In genomic region chr2:149872041-149872440, GRCh38 we compare ENCODE assay signal across 26 cellular contexts.
"Had no signal": no experiment of that assay in that cellular context is flagged by ENCODE, and none has a peak within 500 bp of the region (broad histone marks: within the 10 kb centered on the region; RNA-seq: fewer than 3 reads in every experiment).

No MANE protein-coding gene starts in this region.

- FAIRE-seq: colon, frontal cortex, urothelium cell line had no signal

- H3K4me3 ChIP-seq: dorsolateral prefrontal cortex, left ventricle myocardium inferior, lower lobe of right lung, ovary, psoas muscle, skin epidermis, spleen, thoracic aorta, tibial nerve, upper lobe of left lung had no signal

- DNase-seq: dorsolateral prefrontal cortex; effector CD4-positive, alpha-beta T cell; hypothalamus; immature natural killer cell; islet precursor cell; kidney glomerular epithelial cell; left colon; left ventricle myocardium inferior; lower lobe of right lung; natural killer cell; occipital lobe; ovary; posterior cingulate gyrus; psoas muscle; right cardiac atrium; spleen; stimulated activated CD4-positive, alpha-beta T cell treated with anti-CD3 and anti-CD28 coated beads, Interleukin-4, amount 100 ng/mL, for 4 hours; stimulated activated naive CD8-positive, alpha-beta T cell treated with anti-CD3 and anti-CD28 coated beads, Interleukin-15, Interleukin-2, amounts not matched to agents 100 U/mL and 50 U/mL, for 24 hours; upper lobe of left lung had no signal

- ATAC-seq: left colon; lower lobe of right lung; natural killer cell; psoas muscle; right cardiac atrium; stimulated activated memory B cell treated with anti-CD40 and anti-IgM and Interleukin-4, amounts not matched to agents 10 μg/mL and 1 μg/mL and 100 μg/mL, for 72 hours; stimulated activated naive CD8-positive, alpha-beta T cell treated with anti-CD3 and anti-CD28 coated beads, Interleukin-15, Interleukin-2, amounts not matched to agents 100 U/mL and 50 U/mL, for 24 hours had no signal
